10 cellular contexts compared by ENCODE assay signal in the genomic region with DNA sequence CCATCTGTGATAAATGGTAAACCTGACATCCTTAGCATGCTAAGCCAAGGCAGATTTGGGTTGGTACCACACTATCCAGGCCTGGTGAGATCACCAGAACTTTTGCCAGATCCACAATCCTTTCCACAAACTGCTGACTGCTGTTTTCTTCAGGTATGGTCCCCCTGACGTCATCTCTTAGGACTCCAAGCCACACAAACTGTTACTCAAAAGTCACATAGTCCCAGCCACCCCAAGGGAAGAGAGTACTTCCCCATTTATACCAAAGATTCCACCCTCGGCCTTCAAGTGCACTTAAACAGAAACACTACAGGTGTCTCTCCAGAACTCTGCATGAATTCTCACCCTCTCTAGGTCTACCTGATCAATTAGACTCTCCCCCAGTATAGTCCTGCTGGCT. TPM values are rescaled to one million over a fixed set of nuclear protein-coding genes. Genes with fewer than 3 reads are reported as not detected.
DNase-seq lines count a peak whose midpoint lies in the region; ATAC-seq and TF ChIP-seq lines count a peak whose summit lies in the region.
"Had no signal": no experiment of that assay in that cellular context is flagged by ENCODE, and none has a peak within 500 bp of the region (broad histone marks: within the 10 kb centered on the region; RNA-seq: fewer than 3 reads in every experiment).

No MANE protein-coding gene starts in this region.

- peaks cover 30% of the 10 kb centered on the region for H3K4me1 ChIP-seq in CD8-positive, alpha-beta memory T cell (ENCODE audit: insufficient read depth, low read length)
- H3K4me1 ChIP-seq in suprapubic skin, result peaks cover 2% of the 10 kb centered on the region

- peaks cover 3 to 15% (median 7%) of the 10 kb centered on the region in 3 donors for H3K36me3 Mint-ChIP-seq in CD8-positive, alpha-beta memory T cell

- no peak for DNase-seq in CD8-positive, alpha-beta memory T cell
- DNase-seq in germinal center (ENCODE audit: low spot score) (peak; percentile 16), NCI-H82 (lab: John Stamatoyannopoulos, UW) (no peak), dedifferentiated amniotic fluid mesenchymal stem cell (ENCODE audit: extremely low spot score) (no peak), kidney glomerular epithelial cell (lab: John Stamatoyannopoulos, UW) (no peak), suprapubic skin (ENCODE audit: low spot score in 2 of 2) (no peak)
- DNase-seq: activated naive CD4-positive, alpha-beta T cell treated with anti-CD3 and anti-CD28 coated beads, Interleukin-2, amount 50 U/mL, for 16 hours; glutamatergic neuron had no signal

- no peak overlapping the region for H3K27ac ChIP-seq in CD8-positive, alpha-beta memory T cell (ENCODE audit: low read depth, low read length)
- no peak overlapping the region for H3K27ac ChIP-seq in suprapubic skin

- peaks cover 45 to 52% (median 50%) of the 10 kb centered on the region in 3 donors for H3K4me1 Mint-ChIP-seq in CD8-positive, alpha-beta memory T cell

- TF ChIP-seq POLR2A in suprapubic skin (IDR thresholded peaks at IDR 0.05), result no peak

- H3K27ac Mint-ChIP-seq in CD8-positive, alpha-beta memory T cell, result peak overlapping the region; percentile 18 to 85 (median 54)

- POLR2A ChIA-PET in CD8-positive, alpha-beta memory T cell (lab: Charles Lee), result no interaction called here

- no peak for TF ChIP-seq CTCF in suprapubic skin (IDR thresholded peaks at IDR 0.05)

- H3K27me3 ChIP-seq in CD8-positive, alpha-beta memory T cell (ENCODE audit: insufficient read depth, low read length, poor library complexity, severe bottlenecking), result no peaks in the 10 kb centered on the region
- no peaks in the 10 kb centered on the region for H3K27me3 ChIP-seq in suprapubic skin

- peak; percentile 35 for ATAC-seq in GM21367 (IDR thresholded peaks at IDR 0.05; ENCODE audit: unreplicated experiment)
- peak; percentile 42 for ATAC-seq in HG03460 (IDR thresholded peaks at IDR 0.05; ENCODE audit: unreplicated experiment)

- H3K4me3 Mint-ChIP-seq in CD8-positive, alpha-beta memory T cell, result no peak overlapping the region

- H3K9me3 ChIP-seq in CD8-positive, alpha-beta memory T cell (ENCODE audit: low read length), result no peaks in the 10 kb centered on the region
- no peaks in the 10 kb centered on the region for H3K9me3 ChIP-seq in suprapubic skin

- CTCF ChIA-PET in CD8-positive, alpha-beta memory T cell (lab: Charles Lee), result interaction anchor here (1.1 kb wide), 1 partner anchor 1602 kb away, joined by 3 read pairs; no protein-coding TSS in a partner anchor

- no peak for TF ChIP-seq EP300 in suprapubic skin (IDR thresholded peaks at IDR 0.05)

- H3K27me3 Mint-ChIP-seq in CD8-positive, alpha-beta memory T cell, result no peaks in the 10 kb centered on the region

- peaks cover 0 to 3% (median 0%) of the 10 kb centered on the region in 5 donors for H3K9me3 Mint-ChIP-seq in CD8-positive, alpha-beta memory T cell

- no peaks in the 10 kb centered on the region for H3K36me3 ChIP-seq in CD8-positive, alpha-beta memory T cell (ENCODE audit: insufficient read depth, low read length)
- no peaks in the 10 kb centered on the region for H3K36me3 ChIP-seq in suprapubic skin

- 78% methylated on average over 2 of the region's 2 CpGs for WGBS in suprapubic skin

- no peak overlapping the region for H3K4me3 ChIP-seq in CD8-positive, alpha-beta memory T cell (ENCODE audit: low read length)
- no peak overlapping the region for H3K4me3 ChIP-seq in suprapubic skin

RNA-seq across cellular contexts. Expression of a gene that starts 34.7 kb away (rescaled TPM):
- 10 to 100 TPM; 10.8 to 13.8 TPM for total RNA-seq in CD8-positive, alpha-beta memory T cell
- 9.7 TPM for polyA plus RNA-seq in CD8-positive, alpha-beta memory T cell
- total RNA-seq in suprapubic skin, result 10 to 100 TPM; 35.6 to 55.8 (median 42.5) TPM
